23 cellular contexts compared by ENCODE assay signal in genomic region chr7:102077081-102077480, GRCh38.
DNase-seq lines count a peak whose midpoint lies in the region; ATAC-seq, FAIRE-seq and TF ChIP-seq lines count a peak whose summit lies in the region.
"Had no signal": no experiment of that assay in that cellular context is flagged by ENCODE, and none has a peak within 500 bp of the region (broad histone marks: within the 10 kb centered on the region; RNA-seq: fewer than 3 reads in every experiment).

No MANE protein-coding gene starts in this region.

- DNase-seq in cardiac septum (ENCODE audit: low spot score) (peak; percentile 53), Right ventricle myocardium inferior (ENCODE audit: missing footprints) (no peak), NCI-H146 (lab: John Stamatoyannopoulos, UW) (peak; percentile 55), H1 (ENCODE audit: low read depth in 1 of 2, low spot score in 2 of 2) (no peak), upper lobe of right lung (peak; percentile 23), left lung (no peak), GM03348 (ENCODE audit: low spot score) (no peak)
- DNase-seq in activated naive CD4-positive, alpha-beta T cell treated with Interleukin-2 at 50 U/mL for 16 hours, result no peak
- DNase-seq: activated CD4-positive, CD25-positive, alpha-beta regulatory T cell treated with anti-CD3 and anti-CD28 coated beads, Interleukin-2, amount 50 U/mL, for 72 hours; activated CD8-positive, alpha-beta memory T cell treated with anti-CD3 and anti-CD28 coated beads, Interleukin-2, amount 10 ng/mL, durations not matched to agents 7 days and 5 days; activated effector memory CD4-positive, alpha-beta T cell treated with Interleukin-2 at 50 U/mL for 16 hours; amniotic stem cell; caudate nucleus; CD4-positive, alpha-beta memory T cell; EL; HFFc6; naive thymus-derived CD8-positive, alpha-beta T cell; NCI-H226; posterior cingulate gyrus; stimulated activated CD4-positive, alpha-beta T cell treated with anti-CD3 and anti-CD28 coated beads, Interleukin-2, amount 100 ng/mL, for 48 hours had no signal

- no peaks in the 10 kb centered on the region; a peak in 1 of 4 replicates for H3K79me2 ChIP-seq in H1 (ENCODE audit: control insufficient read depth in 1 of 2, insufficient read depth in 2 of 2, low read length in 2 of 2)

- intact Hi-C loops in cardiac septum (cut with DNase I), result no loop called here
- intact Hi-C loops in Right ventricle myocardium inferior (cut with DNase I), result no loop called here
- intact Hi-C loops in upper lobe of right lung (cut with DNase I), result no loop called here
- intact Hi-C loops in left lung (cut with DNase I), result no loop called here

- no peak overlapping the region for H3K4ac ChIP-seq in H1 (replicated peaks; ENCODE audit: insufficient read length, low read depth, low read length)

- no peaks in the 10 kb centered on the region for H4K20me1 ChIP-seq in H1 (replicated peaks in 1 of 2; ENCODE audit: control insufficient read depth in 1 of 2, insufficient read depth in 2 of 2, low read length in 2 of 2)

- H2BK5ac ChIP-seq in H1 (ENCODE audit: low read depth, low read length), result no peak overlapping the region

- no peaks in the 10 kb centered on the region for H3K79me1 ChIP-seq in H1 (ENCODE audit: low read depth, low read length)

- no peak overlapping the region for H4K91ac ChIP-seq in H1 (replicated peaks; ENCODE audit: insufficient read length, low read length)

- H3K36me3 ChIP-seq in H1 (ENCODE audit: control insufficient read depth in 2 of 4, insufficient read depth in 4 of 4, low read length in 3 of 4), result peaks cover 0 to 1% (median under 1%) of the 10 kb centered on the region in 4 experiments; a peak in 2 of 8 replicates
- no peaks in the 10 kb centered on the region for H3K36me3 ChIP-seq in upper lobe of right lung
- peaks cover 0 to 34% of the 10 kb centered on the region in 2 donors for H3K36me3 ChIP-seq in left lung

- no peak overlapping the region for H3K14ac ChIP-seq in H1 (ENCODE audit: insufficient read length)

- H3K9me3 ChIP-seq in H1 (ENCODE audit: insufficient read depth in 2 of 2, low read depth in 1 of 2, low read length in 1 of 2) (0 out of 4 replicates have a peak, but pooled peaks cover 0 to 2% of the 10 kb centered on the region in 2 experiments), upper lobe of right lung (no peaks in the 10 kb centered on the region), left lung (peaks cover 0 to 1% of the 10 kb centered on the region in 2 donors)

- H4K8ac ChIP-seq in H1 (ENCODE audit: extremely low read depth, insufficient read depth, low read length), result no peak overlapping the region

- POLR2A ChIA-PET in H1 (lab: Charles Lee; ENCODE audit: partially characterized antibody), result interaction anchor here (1.0 kb wide), 1 partner anchor 14 kb away, joined by 3 read pairs; no protein-coding TSS in a partner anchor

- H3K4me2 ChIP-seq in H1 (ENCODE audit: insufficient read depth in 1 of 2, low read depth in 2 of 2, low read length in 2 of 2), result no peak overlapping the region

- no peaks in the 10 kb centered on the region for H3K23me2 ChIP-seq in H1 (ENCODE audit: low read depth, low read length)

- TF ChIP-seq RAD21 in H1 (IDR thresholded peaks at IDR 0.05 in 1 of 2, conservative IDR thresholded peaks at IDR 0.05 in 1 of 2; ENCODE audit: low read depth in 2 of 2, low read length in 2 of 2), result no peak

- no peak overlapping the region for H3K9ac ChIP-seq in H1 (replicated peaks in 1 of 4; ENCODE audit: extremely low read depth in 1 of 4, low read depth in 3 of 4, low read length in 3 of 4)

- H2AFZ ChIP-seq in H1 (ENCODE audit: low read length), result no peak overlapping the region

- H2BK20ac ChIP-seq in H1 (ENCODE audit: low read length), result no peak overlapping the region

- 61% methylated on average over 5 of the region's 5 CpGs; no CpG with 5 or more reads in 1 of the 2 experiments for WGBS in H1 (ENCODE audit: extremely low coverage in 1 of 2, insufficient coverage in 1 of 2, insufficient read length in 1 of 2, insufficient replicate concordance in 2 of 2, low coverage in 1 of 2, low lambda C conversion rate in 2 of 2, missing lambda C conversion rate in 1 of 2), 2 experiments

- CTCF ChIA-PET in H1 (lab: Charles Lee; ENCODE audit: partially characterized antibody), result interaction anchor here (0.6 to 1.9 kb wide), 2 partner anchors 11 to 229 kb away, joined by 3 to 4 read pairs; no protein-coding TSS in a partner anchor

- TF ChIP-seq POLR2A in H1 (IDR thresholded peaks at IDR 0.05; ENCODE audit: control extremely low read depth in 1 of 2, low read depth in 2 of 2, low read length in 2 of 2), result no peak

- H2BK15ac ChIP-seq in H1 (ENCODE audit: low read length), result no peak overlapping the region

- no peak overlapping the region for H2BK120ac ChIP-seq in H1 (replicated peaks; ENCODE audit: low read depth, low read length)

- no peak overlapping the region for H3K4me3 ChIP-seq in H1 (ENCODE audit: extremely low read depth in 1 of 4, insufficient read depth in 2 of 4, low read depth in 3 of 4, low read length in 4 of 4)
- no peak overlapping the region for H3K4me3 ChIP-seq in upper lobe of right lung
- no peak overlapping the region for H3K4me3 ChIP-seq in left lung
- H3K4me3 ChIP-seq: lung, skin epidermis had no signal

- no peak overlapping the region for H3K23ac ChIP-seq in H1 (ENCODE audit: insufficient read length)

- H3K27me3 ChIP-seq in H1 (replicated peaks in 1 of 4; ENCODE audit: control insufficient read depth in 3 of 4, extremely low read depth in 1 of 4, insufficient read depth in 3 of 4, low read length in 3 of 4), result no peaks in the 10 kb centered on the region
- H3K27me3 ChIP-seq in upper lobe of right lung, result no peaks in the 10 kb centered on the region
- no peaks in the 10 kb centered on the region for H3K27me3 ChIP-seq in left lung

- no peak for FAIRE-seq in H1 (lab: Jason Lieb, UNC)
- FAIRE-seq: urothelium cell line had no signal

- H3K27ac ChIP-seq in H1 (ENCODE audit: low read depth, low read length) (no peak overlapping the region), upper lobe of right lung (no peak overlapping the region), left lung (no peak overlapping the region)
- H3K27ac ChIP-seq: skin epidermis had no signal

- TF ChIP-seq CTCF in H1 (IDR thresholded peaks at IDR 0.05; ENCODE audit: control extremely low read depth in 1 of 3, insufficient read depth in 1 of 3, low read depth in 1 of 3, low read length in 3 of 3) (no peak), upper lobe of right lung (IDR thresholded peaks at IDR 0.05) (no peak), left lung (IDR thresholded peaks at IDR 0.05) (no peak)

- H3K18ac ChIP-seq in H1 (ENCODE audit: extremely low read depth, low read length), result no peak overlapping the region

- H4K5ac ChIP-seq in H1 (ENCODE audit: insufficient read length, low read depth, low read length), result no peak overlapping the region

- no peak for TF ChIP-seq EP300 in H1 (IDR thresholded peaks at IDR 0.05; ENCODE audit: borderline replicate concordance in 1 of 2, low read depth in 2 of 2, low read length in 2 of 2)

- H3K56ac ChIP-seq in H1 (replicated peaks; ENCODE audit: insufficient read length, low read depth, low read length), result no peak overlapping the region

- ATAC-seq in Right ventricle myocardium inferior (no peak), upper lobe of right lung (no peak), left lung (no peak)
- ATAC-seq: activated CD8-positive, alpha-beta memory T cell treated with anti-CD3 and anti-CD28 coated beads, Interleukin-2, amount 10 ng/mL, durations not matched to agents 7 days and 5 days; naive thymus-derived CD8-positive, alpha-beta T cell had no signal

- H3K4me1 ChIP-seq in H1 (replicated peaks in 1 of 4; ENCODE audit: control insufficient read depth in 3 of 4, insufficient read depth in 4 of 4, low read length in 3 of 4) (peaks cover 5 to 16% (median 9%) of the 10 kb centered on the region in 4 experiments; a peak in 5 of 7 replicates), upper lobe of right lung (no peaks in the 10 kb centered on the region), left lung (no peaks in the 10 kb centered on the region)

- no peak overlapping the region for H2BK12ac ChIP-seq in H1 (ENCODE audit: low read depth, low read length)

- H2AK5ac ChIP-seq in H1 (ENCODE audit: low read depth, low read length), result no peak overlapping the region

TF ChIP-seq in H1, 55 proteins besides CTCF, POLR2A, EP300 and RAD21:
- TF ChIP-seq, protein P1, sequence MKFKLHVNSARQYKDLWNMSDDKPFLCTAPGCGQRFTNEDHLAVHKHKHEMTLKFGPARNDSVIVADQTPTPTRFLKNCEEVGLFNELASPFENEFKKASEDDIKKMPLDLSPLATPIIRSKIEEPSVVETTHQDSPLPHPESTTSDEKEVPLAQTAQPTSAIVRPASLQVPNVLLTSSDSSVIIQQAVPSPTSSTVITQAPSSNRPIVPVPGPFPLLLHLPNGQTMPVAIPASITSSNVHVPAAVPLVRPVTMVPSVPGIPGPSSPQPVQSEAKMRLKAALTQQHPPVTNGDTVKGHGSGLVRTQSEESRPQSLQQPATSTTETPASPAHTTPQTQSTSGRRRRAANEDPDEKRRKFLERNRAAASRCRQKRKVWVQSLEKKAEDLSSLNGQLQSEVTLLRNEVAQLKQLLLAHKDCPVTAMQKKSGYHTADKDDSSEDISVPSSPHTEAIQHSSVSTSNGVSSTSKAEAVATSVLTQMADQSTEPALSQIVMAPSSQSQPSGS (IDR thresholded peaks at IDR 0.05; ENCODE audit: low read length), result no peak
- 0 out of 2 replicates have a peak, but pooled peaks have one; percentile 24 for TF ChIP-seq YY1 (IDR thresholded peaks at IDR 0.05; ENCODE audit: low read depth, low read length)
- TF ChIP-seq, protein P2, sequence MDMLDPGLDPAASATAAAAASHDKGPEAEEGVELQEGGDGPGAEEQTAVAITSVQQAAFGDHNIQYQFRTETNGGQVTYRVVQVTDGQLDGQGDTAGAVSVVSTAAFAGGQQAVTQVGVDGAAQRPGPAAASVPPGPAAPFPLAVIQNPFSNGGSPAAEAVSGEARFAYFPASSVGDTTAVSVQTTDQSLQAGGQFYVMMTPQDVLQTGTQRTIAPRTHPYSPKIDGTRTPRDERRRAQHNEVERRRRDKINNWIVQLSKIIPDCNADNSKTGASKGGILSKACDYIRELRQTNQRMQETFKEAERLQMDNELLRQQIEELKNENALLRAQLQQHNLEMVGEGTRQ (IDR thresholded peaks at IDR 0.05; ENCODE audit: low read length), result peak; percentile 25; the same call in 1 of the 2 replicates

Comparison
In these comparisons a context has a peak if more than half of its experiments do, and no peak if none do; other contexts are left out.
1. DNase-seq: peak in cardiac septum (single experiment), NCI-H146 (single experiment) and upper lobe of right lung (single experiment); none in Right ventricle myocardium inferior (single experiment), H1 (0 of 2), left lung (0 of 2), activated naive CD4-positive, alpha-beta T cell treated with Interleukin-2 at 50 U/mL for 16 hours (single experiment) and GM03348 (single experiment).